Comparison of ENCODE assay signal across 22 cellular contexts in genomic region chr14:44763356-44763755, GRCh38.
"Had no signal": no experiment of that assay in that cellular context is flagged by ENCODE, and none has a peak within 500 bp of the region (broad histone marks: within the 10 kb centered on the region; RNA-seq: fewer than 3 reads in every experiment).

No MANE protein-coding gene starts in this region.

- H3K4me2 ChIP-seq: hepatocyte had no signal

- ATAC-seq: mucosa of descending colon; naive thymus-derived CD4-positive, alpha-beta T cell; natural killer cell treated with Interleukin-12 subunit alpha and Interleukin-12 subunit beta and Interleukin-15 and Interleukin-18, amount 100 ng/mL, for 72 hours; right lobe of liver; stimulated activated naive B cell treated with anti-CD40 and anti-IgM and Interleukin-4, amounts not matched to agents 10 μg/mL and 1 μg/mL and 100 μg/mL, for 72 hours; stimulated activated naive CD8-positive, alpha-beta T cell treated with anti-CD3 and anti-CD28 coated beads, Interleukin-15, Interleukin-2, amounts not matched to agents 100 U/mL and 50 U/mL, for 24 hours; upper lobe of right lung had no signal

- DNase-seq: islet precursor cell; left ventricle myocardium inferior; midbrain; mucosa of descending colon; naive thymus-derived CD4-positive, alpha-beta T cell; ovary; right lobe of liver; stimulated activated CD4-positive, alpha-beta T cell treated with anti-CD3 and anti-CD28 coated beads, Interleukin-12 subunit alpha, Interleukin-12 subunit beta, amount 100 ng/mL, for 4 hours; stimulated activated CD4-positive, alpha-beta T cell treated with anti-CD3 and anti-CD28 coated beads, Interleukin-15, amount 100 ng/mL, for 24 hours; stimulated activated CD4-positive, alpha-beta T cell treated with anti-CD3 and anti-CD28 coated beads, Interleukin-2, amount 100 ng/mL, for 24 hours; stimulated activated CD4-positive, alpha-beta T cell treated with anti-CD3 and anti-CD28 coated beads, Interleukin-4, amount 100 ng/mL, for 1 hour; stimulated activated naive B cell treated with anti-CD40 and anti-IgM and Interleukin-4, amounts not matched to agents 10 μg/mL and 1 μg/mL and 100 μg/mL, for 72 hours; stimulated activated naive CD8-positive, alpha-beta T cell treated with anti-CD3 and anti-CD28 coated beads, Interleukin-15, Interleukin-2, amounts not matched to agents 100 U/mL and 50 U/mL, for 24 hours; stomach; testis; thyroid gland; trophoblast cell; upper lobe of right lung had no signal

- H3K4me1 ChIP-seq: left ventricle myocardium inferior, right atrium auricular region, right lobe of liver, stomach, testis, thyroid gland, upper lobe of right lung had no signal

- H3K9me3 ChIP-seq: left ventricle myocardium inferior, mucosa of descending colon, ovary, right atrium auricular region, right lobe of liver, stomach, testis, thyroid gland, upper lobe of right lung had no signal

- H3K4me3 ChIP-seq: hepatocyte, left ventricle myocardium inferior, lung, mucosa of descending colon, ovary, right atrium auricular region, right lobe of liver, stomach, testis, thyroid gland, upper lobe of right lung had no signal

- H3K36me3 ChIP-seq: left ventricle myocardium inferior, ovary, right atrium auricular region, right lobe of liver, stomach, thyroid gland, upper lobe of right lung had no signal

- H2AFZ ChIP-seq: hepatocyte had no signal

- H3K79me2 ChIP-seq: hepatocyte had no signal

- H3K27ac ChIP-seq: hepatocyte, left ventricle myocardium inferior, ovary, right atrium auricular region, right lobe of liver, stomach, testis, thyroid gland, upper lobe of right lung had no signal

- H3K27me3 ChIP-seq: hepatocyte, ovary, right atrium auricular region, right lobe of liver, stomach, testis, thyroid gland, upper lobe of right lung had no signal
